ENCODE assay signal across 2 cellular contexts in the genomic region with DNA sequence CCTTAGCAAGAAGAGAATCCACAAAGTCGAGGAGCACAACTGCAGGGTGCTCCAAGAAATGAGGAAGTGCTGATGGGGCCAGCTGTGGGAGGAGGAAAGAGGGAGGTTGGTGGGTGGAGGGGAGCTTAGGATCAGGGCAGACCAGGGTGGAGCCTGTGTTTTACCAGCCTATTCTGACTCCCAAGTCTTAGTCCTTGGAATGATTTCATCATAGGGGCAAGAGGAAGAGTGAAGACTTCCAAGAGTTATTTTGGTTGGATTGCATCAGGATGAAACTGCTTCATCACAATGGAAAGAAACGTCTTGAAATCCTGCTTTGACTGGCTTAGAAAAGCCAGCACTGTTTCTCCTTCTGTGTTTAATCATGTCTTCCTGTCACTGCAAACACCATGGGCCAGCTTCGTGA.
TF ChIP-seq lines count a peak whose summit lies in the region.

No MANE protein-coding gene starts in this region.

TF ChIP-seq in IMR-90, 13 proteins besides CTCF, POLR2A, EP300 and RAD21:
- TF ChIP-seq MAFK (IDR thresholded peaks at IDR 0.05; ENCODE audit: low read depth, low read length) (no peak), CEBPB (IDR thresholded peaks at IDR 0.05; ENCODE audit: low read depth, low read length) (peak; percentile 94)

TF ChIP-seq in GM12878, 131 proteins besides CTCF, POLR2A, EP300 and RAD21:
- TF ChIP-seq CEBPZ (IDR thresholded peaks at IDR 0.05; ENCODE audit: low read depth, low read length) (no peak), HSF1 (IDR thresholded peaks at IDR 0.05; ENCODE audit: low read depth, low read length) (no peak), IKZF1 (conservative IDR thresholded peaks at IDR 0.05) (peak; percentile 36), SPI1 (IDR thresholded peaks at IDR 0.05; ENCODE audit: borderline replicate concordance, insufficient read depth, low read depth, low read length) (peak; percentile 94), EGR1 (IDR thresholded peaks at IDR 0.05; ENCODE audit: borderline replicate concordance in 1 of 2, low read depth in 2 of 2, low read length in 2 of 2) (no peak), IKZF2 (IDR thresholded peaks at IDR 0.05) (peak; percentile 15 to 29; a peak in 1 of 4 replicates), TCF7 (IDR thresholded peaks at IDR 0.05; ENCODE audit: borderline replicate concordance) (no peak)
- TF ChIP-seq, protein P1, sequence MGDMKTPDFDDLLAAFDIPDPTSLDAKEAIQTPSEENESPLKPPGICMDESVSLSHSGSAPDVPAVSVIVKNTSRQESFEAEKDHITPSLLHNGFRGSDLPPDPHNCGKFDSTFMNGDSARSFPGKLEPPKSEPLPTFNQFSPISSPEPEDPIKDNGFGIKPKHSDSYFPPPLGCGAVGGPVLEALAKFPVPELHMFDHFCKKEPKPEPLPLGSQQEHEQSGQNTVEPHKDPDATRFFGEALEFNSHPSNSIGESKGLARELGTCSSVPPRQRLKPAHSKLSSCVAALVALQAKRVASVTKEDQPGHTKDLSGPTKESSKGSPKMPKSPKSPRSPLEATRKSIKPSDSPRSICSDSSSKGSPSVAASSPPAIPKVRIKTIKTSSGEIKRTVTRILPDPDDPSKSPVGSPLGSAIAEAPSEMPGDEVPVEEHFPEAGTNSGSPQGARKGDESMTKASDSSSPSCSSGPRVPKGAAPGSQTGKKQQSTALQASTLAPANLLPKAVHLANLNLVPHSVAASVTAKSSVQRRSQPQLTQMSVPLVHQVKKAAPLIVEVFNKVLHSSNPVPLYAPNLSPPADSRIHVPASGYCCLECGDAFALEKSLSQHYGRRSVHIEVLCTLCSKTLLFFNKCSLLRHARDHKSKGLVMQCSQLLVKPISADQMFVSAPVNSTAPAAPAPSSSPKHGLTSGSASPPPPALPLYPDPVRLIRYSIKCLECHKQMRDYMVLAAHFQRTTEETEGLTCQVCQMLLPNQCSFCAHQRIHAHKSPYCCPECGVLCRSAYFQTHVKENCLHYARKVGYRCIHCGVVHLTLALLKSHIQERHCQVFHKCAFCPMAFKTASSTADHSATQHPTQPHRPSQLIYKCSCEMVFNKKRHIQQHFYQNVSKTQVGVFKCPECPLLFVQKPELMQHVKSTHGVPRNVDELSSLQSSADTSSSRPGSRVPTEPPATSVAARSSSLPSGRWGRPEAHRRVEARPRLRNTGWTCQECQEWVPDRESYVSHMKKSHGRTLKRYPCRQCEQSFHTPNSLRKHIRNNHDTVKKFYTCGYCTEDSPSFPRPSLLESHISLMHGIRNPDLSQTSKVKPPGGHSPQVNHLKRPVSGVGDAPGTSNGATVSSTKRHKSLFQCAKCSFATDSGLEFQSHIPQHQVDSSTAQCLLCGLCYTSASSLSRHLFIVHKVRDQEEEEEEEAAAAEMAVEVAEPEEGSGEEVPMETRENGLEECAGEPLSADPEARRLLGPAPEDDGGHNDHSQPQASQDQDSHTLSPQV (IDR thresholded peaks at IDR 0.05): no peak
TF ChIP-seq in GM12878: peak in this region for 3.
